ENCODE assay signal across 26 cellular contexts in the genomic region with DNA sequence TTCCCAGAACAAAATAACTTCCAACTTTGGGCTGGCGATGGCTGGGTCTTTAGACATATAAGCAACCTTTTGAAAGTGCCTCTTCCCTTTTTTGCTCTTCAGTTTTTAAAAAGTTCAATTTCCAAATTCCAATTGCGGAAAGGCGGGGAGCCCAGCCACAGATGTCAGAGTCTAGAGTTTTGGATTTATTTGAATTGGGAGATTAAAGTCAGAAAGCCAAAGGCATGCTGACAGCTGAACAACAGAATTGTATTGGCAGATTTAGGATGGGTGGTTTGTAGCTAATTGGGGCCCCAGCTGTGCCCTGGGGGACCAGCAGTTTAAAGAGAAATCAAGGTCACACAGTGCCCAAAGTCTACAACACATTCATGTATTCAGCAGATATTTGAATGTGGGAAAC. TPM values are rescaled to one million over a fixed set of nuclear protein-coding genes. Genes with fewer than 3 reads are reported as not detected.
DNase-seq lines count a peak whose midpoint lies in the region; ATAC-seq and TF ChIP-seq lines count a peak whose summit lies in the region.
"Had no signal": no experiment of that assay in that cellular context is flagged by ENCODE, and none has a peak within 500 bp of the region (broad histone marks: within the 10 kb centered on the region; RNA-seq: fewer than 3 reads in every experiment).

No MANE protein-coding gene starts in this region.

- no peak overlapping the region for H3K4me3 Mint-ChIP-seq in activated T-cell treated with anti-CD3 and anti-CD28 coated beads, Interleukin-2, amount 50 U/mL, for 24 hours
- H3K4me3 Mint-ChIP-seq in activated T-cell treated with anti-CD3 and anti-CD28 coated beads, Interleukin-2, amount 50 U/mL, for 72 hours = peak overlapping the region in 1 of 2 donors; percentile 78
- H3K4me3 Mint-ChIP-seq: brain had no signal

- H3K27me3 ChIP-seq in BLaER1 treated with 17β-estradiol and CSF1 and Interleukin-3, amounts not matched to agents 10 nM and 100 nM = no peaks in the 10 kb centered on the region
- H3K27me3 ChIP-seq in dorsolateral prefrontal cortex = no peaks in the 10 kb centered on the region
- no peaks in the 10 kb centered on the region for H3K27me3 ChIP-seq in gastrocnemius medialis
- H3K27me3 ChIP-seq: esophagus squamous epithelium, hepatocyte, pancreas, Peyer's patch, spleen, upper lobe of left lung had no signal

- ATAC-seq in activated T-cell treated with anti-CD3 and anti-CD28 coated beads, Interleukin-2, amount 50 U/mL, for 72 hours (replicated peaks in 1 of 2) = no peak
- no peak for ATAC-seq in gastrocnemius medialis
- ATAC-seq: foreskin keratinocyte, pancreas had no signal

- TF ChIP-seq CTCF in dorsolateral prefrontal cortex (IDR thresholded peaks at IDR 0.05 in 54 of 56, conservative IDR thresholded peaks at IDR 0.05 in 2 of 56; ENCODE audit: low read depth in 1 of 56, partially characterized antibody in 56 of 56) (no peak), gastrocnemius medialis (IDR thresholded peaks at IDR 0.05 in 4 of 5, conservative IDR thresholded peaks at IDR 0.05 in 1 of 5) (no peak)

- H3K36me3 ChIP-seq in BLaER1 treated with 17β-estradiol and CSF1 and Interleukin-3, amounts not matched to agents 10 nM and 100 nM = peaks cover 0 to 36% (median 0%) of the 10 kb centered on the region in 11 experiments; a peak in 5 of 22 replicates
- no peaks in the 10 kb centered on the region for H3K36me3 ChIP-seq in gastrocnemius medialis
- H3K36me3 ChIP-seq: esophagus squamous epithelium, pancreas, Peyer's patch, spleen, upper lobe of left lung had no signal

- no peaks in the 10 kb centered on the region for H3K9me3 Mint-ChIP-seq in activated T-cell treated with anti-CD3 and anti-CD28 coated beads, Interleukin-2, amount 50 U/mL, for 24 hours
- no peaks in the 10 kb centered on the region for H3K9me3 Mint-ChIP-seq in activated T-cell treated with anti-CD3 and anti-CD28 coated beads, Interleukin-2, amount 50 U/mL, for 72 hours
- H3K9me3 Mint-ChIP-seq: brain; CD4-positive, alpha-beta memory T cell had no signal

- no peaks in the 10 kb centered on the region for H3K27me3 Mint-ChIP-seq in activated T-cell treated with anti-CD3 and anti-CD28 coated beads, Interleukin-2, amount 50 U/mL, for 24 hours
- no peaks in the 10 kb centered on the region for H3K27me3 Mint-ChIP-seq in activated T-cell treated with anti-CD3 and anti-CD28 coated beads, Interleukin-2, amount 50 U/mL, for 72 hours (ENCODE audit: low read depth)
- H3K27me3 Mint-ChIP-seq: brain; CD4-positive, alpha-beta memory T cell had no signal

- no peak overlapping the region for H3K4me3 ChIP-seq in BLaER1 treated with 17β-estradiol and CSF1 and Interleukin-3, amounts not matched to agents 10 nM and 100 nM
- H3K4me3 ChIP-seq in dorsolateral prefrontal cortex = peak overlapping the region in 1 of 59 donors; percentile 8
- H3K4me3 ChIP-seq in gastrocnemius medialis = no peak overlapping the region
- H3K4me3 ChIP-seq: esophagus squamous epithelium, hepatocyte, lung, mucosa of descending colon, pancreas, Peyer's patch, spleen, upper lobe of left lung had no signal

- H3K4me1 Mint-ChIP-seq in activated T-cell treated with anti-CD3 and anti-CD28 coated beads, Interleukin-2, amount 50 U/mL, for 24 hours (ENCODE audit: low read depth) = peaks cover 69% of the 10 kb centered on the region
- H3K4me1 Mint-ChIP-seq in activated T-cell treated with anti-CD3 and anti-CD28 coated beads, Interleukin-2, amount 50 U/mL, for 72 hours (ENCODE audit: low read depth) = peaks cover 49% of the 10 kb centered on the region

- no peak overlapping the region for H3K9ac ChIP-seq in BLaER1 treated with 17β-estradiol and CSF1 and Interleukin-3, amounts not matched to agents 10 nM and 100 nM

- H3K4me2 ChIP-seq in BLaER1 treated with 17β-estradiol and CSF1 and Interleukin-3, amounts not matched to agents 10 nM and 100 nM = peak overlapping the region in 10 of 11 experiments; percentile 4 to 36 (median 12); a peak in 9 of 22 replicates
- H3K4me2 ChIP-seq: hepatocyte had no signal

- intact Hi-C loops in dorsolateral prefrontal cortex (cut with DNase I) (no loop called here), gastrocnemius medialis (cut with DNase I; ENCODE audit: low total_unique reads) (no loop called here)

- no peak overlapping the region for H3K27ac ChIP-seq in BLaER1 treated with 17β-estradiol and CSF1 and Interleukin-3, amounts not matched to agents 10 nM and 100 nM
- H3K27ac ChIP-seq in dorsolateral prefrontal cortex = peak overlapping the region in 39 of 59 donors; percentile 1 to 100 (median 33)
- H3K27ac ChIP-seq in gastrocnemius medialis = peak overlapping the region; percentile 37 to 97 (median 85)
- H3K27ac ChIP-seq: esophagus squamous epithelium, foreskin keratinocyte, hepatocyte, pancreas, Peyer's patch, spleen, upper lobe of left lung had no signal

- in situ Hi-C loops in gastrocnemius medialis (cut with MboI; ENCODE audit: low sequenced_read_pairs in 4 of 4) = no loop called here

- H3K4me1 ChIP-seq in BLaER1 treated with 17β-estradiol and CSF1 and Interleukin-3, amounts not matched to agents 10 nM and 100 nM = peaks cover 3 to 70% (median 16%) of the 10 kb centered on the region in 10 experiments; a peak in 18 of 20 replicates
- H3K4me1 ChIP-seq in gastrocnemius medialis = peaks cover 83 to 94% of the 10 kb centered on the region in 2 donors
- H3K4me1 ChIP-seq: foreskin keratinocyte had no signal

- H3K36me3 Mint-ChIP-seq in activated T-cell treated with anti-CD3 and anti-CD28 coated beads, Interleukin-2, amount 50 U/mL, for 24 hours (ENCODE audit: low read depth) = no peaks in the 10 kb centered on the region
- H3K36me3 Mint-ChIP-seq in activated T-cell treated with anti-CD3 and anti-CD28 coated beads, Interleukin-2, amount 50 U/mL, for 72 hours (ENCODE audit: insufficient read depth in 2 of 2) = no peaks in the 10 kb centered on the region
- H3K36me3 Mint-ChIP-seq: brain had no signal

- H3K27ac Mint-ChIP-seq in activated T-cell treated with anti-CD3 and anti-CD28 coated beads, Interleukin-2, amount 50 U/mL, for 24 hours = peak overlapping the region; percentile 94
- H3K27ac Mint-ChIP-seq in activated T-cell treated with anti-CD3 and anti-CD28 coated beads, Interleukin-2, amount 50 U/mL, for 72 hours = no peak overlapping the region
- H3K27ac Mint-ChIP-seq: brain had no signal

- TF ChIP-seq POLR2A in gastrocnemius medialis (IDR thresholded peaks at IDR 0.05) = no peak

- no peak for DNase-seq in activated T-cell treated with anti-CD3 and anti-CD28 coated beads, Interleukin-2, amount 50 U/mL, for 24 hours
- no peak for DNase-seq in activated T-cell treated with anti-CD3 and anti-CD28 coated beads, Interleukin-2, amount 50 U/mL, for 72 hours
- DNase-seq in dorsolateral prefrontal cortex (no peak), gastrocnemius medialis (no peak), NCI-H524 treated with DMSO at 0.1 percent for 48 hours (lab: John Stamatoyannopoulos, UW) (no peak), H4 (ENCODE audit: low spot score) (no peak)
- DNase-seq in activated CD4-positive, alpha-beta T cell treated with anti-CD3 and anti-CD28 coated beads for 1 hour = no peak
- DNase-seq: CD4-positive, alpha-beta memory T cell; esophagus squamous epithelium; foreskin keratinocyte; HCEC 1CT; kidney glomerular epithelial cell; MM.1S; mucosa of descending colon; NCI-H1417 treated with DMSO at 0.1 percent for 48 hours; NCI-H2029 treated with DMSO at 0.1 percent for 48 hours; pancreas; Peyer's patch; SHP77; stimulated activated CD8-positive, alpha-beta memory T cell treated with anti-CD3 and anti-CD28 coated beads, Interleukin-4, amount 100 ng/mL, for 48 hours; upper lobe of left lung had no signal

- H4K20me1 ChIP-seq in BLaER1 treated with 17β-estradiol and CSF1 and Interleukin-3, amounts not matched to agents 10 nM and 100 nM = peaks cover 17 to 100% (median 83%) of the 10 kb centered on the region in 11 experiments; a peak in 20 of 22 replicates

- no peaks in the 10 kb centered on the region for H3K9me3 ChIP-seq in BLaER1 treated with 17β-estradiol and CSF1 and Interleukin-3, amounts not matched to agents 10 nM and 100 nM (replicated peaks in 1 of 11)
- no peaks in the 10 kb centered on the region for H3K9me3 ChIP-seq in gastrocnemius medialis
- H3K9me3 ChIP-seq: esophagus squamous epithelium, mucosa of descending colon, pancreas, Peyer's patch, spleen, upper lobe of left lung had no signal

RNA-seq across cellular contexts. Expression of a gene that starts 10.5 kb away (rescaled TPM):
- total RNA-seq in activated T-cell treated with anti-CD3 and anti-CD28 coated beads, Interleukin-2, amount 50 U/mL, for 72 hours = 10 to 100 TPM; 13.4 to 18.9 TPM
- 100 to 1,000 TPM in 1 of 120 experiments, 10 to 100 TPM in 119; 35.6 to 117 (median 58.9) TPM for total RNA-seq in dorsolateral prefrontal cortex
- 10 to 100 TPM; 18.9 to 27.4 (median 22.2) TPM for total RNA-seq in gastrocnemius medialis
- 0.86 and 1.9 TPM in 2 replicates for total RNA-seq in H4 (2014; rRNA removed; shearing (Covaris generic))

Comparison
In these comparisons a context has a peak if more than half of its experiments do, and no peak if none do; other contexts are left out.
1. H3K27ac ChIP-seq: peak in dorsolateral prefrontal cortex (39 of 59) and gastrocnemius medialis (4 of 4); none in BLaER1 treated with 17β-estradiol and CSF1 and Interleukin-3, amounts not matched to agents 10 nM and 100 nM (0 of 11).